Comparison of ENCODE assay signal across 8 cellular contexts in genomic region chr11:77589521-77590193, GRCh38. TPM values are rescaled to one million over a fixed set of nuclear protein-coding genes. Genes with fewer than 3 reads are reported as not detected.
A peak's percentile ranks its signal among the peaks of the same experiment; 100 is the strongest.
DNase-seq lines count a peak whose midpoint lies in the region; ATAC-seq lines count a peak whose summit lies in the region.

AQP11 (plus strand) TSS chr11:77589953; CDS start chr11:77589993, 40 bp downstream.

- peak; percentile 85 for ATAC-seq in GM21360 (IDR thresholded peaks at IDR 0.05; ENCODE audit: unreplicated experiment)
- peak; percentile 87 for ATAC-seq in esophagus mucosa

- no peaks in the 10 kb centered on the region for H3K9me3 ChIP-seq in NT2/D1 (ENCODE audit: insufficient read depth, low read length)
- no peaks in the 10 kb centered on the region for H3K9me3 ChIP-seq in mucosa of stomach (ENCODE audit: control insufficient read depth, low read length)

- H3K4me3 ChIP-seq in NT2/D1 (ENCODE audit: insufficient read length, low read depth) (peak within 1 kb of the TSS; percentile 68), mucosa of stomach (ENCODE audit: low read length) (peak within 1 kb of the TSS; percentile 45)

- H3K4me1 ChIP-seq in NT2/D1 (ENCODE audit: insufficient read depth, insufficient read length) (peaks cover 6% of the 10 kb centered on the region), mucosa of stomach (ENCODE audit: control insufficient read depth, insufficient read depth, low read length) (no peaks in the 10 kb centered on the region)

- H3K9ac ChIP-seq in NT2/D1 (ENCODE audit: insufficient read length, low read depth) (peak within 1 kb of the TSS; percentile 85), mucosa of stomach (ENCODE audit: low read length) (peak within 1 kb of the TSS; percentile 7)

- H3K36me3 ChIP-seq in NT2/D1 (ENCODE audit: insufficient read depth, insufficient read length, low read length) (no peaks in the 10 kb centered on the region), mucosa of stomach (ENCODE audit: control insufficient read depth, insufficient read depth, low read length) (no peaks in the 10 kb centered on the region)

- H3K27me3 ChIP-seq in NT2/D1 (ENCODE audit: insufficient read depth, insufficient read length) = peaks cover 10% of the 10 kb centered on the region
- no peaks in the 10 kb centered on the region for H3K27me3 ChIP-seq in mucosa of stomach (ENCODE audit: control insufficient read depth, insufficient read depth, low read length)

- DNase-seq in COR-L47 (lab: John Stamatoyannopoulos, UW) (peak; percentile 74), HS-27A (ENCODE audit: low read depth) (peak; percentile 48), NT2/D1 (ENCODE audit: low read depth, low spot score) (peak; percentile 81)
- DNase-seq in activated T-cell treated with anti-CD3 and anti-CD28 coated beads, Interleukin-2, amount 50 U/mL, for 1 hour = peak; percentile 55
- DNase-seq in stimulated activated CD8-positive, alpha-beta memory T cell treated with anti-CD3 and anti-CD28 coated beads, Interleukin-7, amount 100 ng/mL, for 24 hours (ENCODE audit: low read depth) = peak; percentile 30

RNA-seq across cellular contexts. Expression of gene AQP11, which starts in this region (rescaled TPM):
- not detected for total RNA-seq in esophagus mucosa

Comparison
In these comparisons a context has a peak if more than half of its experiments do, and no peak if none do; other contexts are left out.
1. Peak in every context shown above with its lines: DNase-seq, ATAC-seq and H3K4me3 ChIP-seq.
2. Peak in ATAC-seq in esophagus mucosa; RNA of the gene not detected or under 1 TPM.
3. DNase-seq: peak in every context shown above with its lines; median percentile 81 in NT2/D1; 74 in COR-L47; 55 in activated T-cell treated with anti-CD3 and anti-CD28 coated beads, Interleukin-2, amount 50 U/mL, for 1 hour; 48 in HS-27A; 30 in stimulated activated CD8-positive, alpha-beta memory T cell treated with anti-CD3 and anti-CD28 coated beads, Interleukin-7, amount 100 ng/mL, for 24 hours.